ENCODE assay signal across 24 cellular contexts in the genomic region with DNA sequence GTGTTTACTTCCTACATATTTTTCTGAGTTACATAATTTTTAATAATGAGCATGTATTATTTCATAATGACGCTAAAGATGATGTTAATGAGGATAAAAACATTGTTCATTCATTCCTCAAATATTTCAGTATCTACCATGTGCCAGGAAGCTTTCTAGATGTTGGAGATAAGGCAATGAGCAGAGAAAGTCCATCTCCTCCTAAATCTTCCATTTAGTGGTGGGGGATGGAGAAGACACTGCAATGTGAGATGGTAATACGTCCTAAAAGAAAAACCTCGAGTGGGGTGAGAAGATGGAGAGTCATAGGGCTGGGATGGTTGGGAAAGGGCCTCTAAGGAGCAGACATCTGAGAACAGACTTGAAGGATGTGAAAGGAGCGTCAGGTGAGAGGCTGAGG.
DNase-seq lines count a peak whose midpoint lies in the region; ATAC-seq, FAIRE-seq and TF ChIP-seq lines count a peak whose summit lies in the region.
"Had no signal": no experiment of that assay in that cellular context is flagged by ENCODE, and none has a peak within 500 bp of the region (broad histone marks: within the 10 kb centered on the region; RNA-seq: fewer than 3 reads in every experiment).

No MANE protein-coding gene starts in this region.

- DNase-seq in A549 (ENCODE audit: low read depth in 1 of 2, low spot score in 1 of 2) (no peak), GM23248 (peak; percentile 61), HepG2 (ENCODE audit: low spot score) (no peak), BE2C (no peak), psoas muscle (no peak)
- DNase-seq in stimulated activated naive CD8-positive, alpha-beta T cell treated with anti-CD3 and anti-CD28 coated beads, Interleukin-15, Interleukin-2, amounts not matched to agents 100 U/mL and 50 U/mL, for 24 hours, result no peak
- DNase-seq: activated CD4-positive, alpha-beta T cell treated with anti-CD3 and anti-CD28 coated beads, Interleukin-2, amount 10 ng/mL, durations not matched to agents 7 days and 5 days; activated CD8-positive, alpha-beta memory T cell treated with anti-CD3 and anti-CD28 coated beads, Interleukin-2, amount 50 U/mL, for 4 hours; DMS 273 treated with DMSO at 0.1 percent for 48 hours; dorsolateral prefrontal cortex; NCI-H1436 treated with DMSO at 0.1 percent for 48 hours; NCI-H2171; NCI-H526; occipital lobe; SHP77 treated with DMSO at 0.1 percent for 48 hours; stimulated activated CD4-positive, alpha-beta T cell treated with anti-CD3 and anti-CD28 coated beads, Interleukin-15, amount 100 ng/mL, for 24 hours had no signal

- no peak for TF ChIP-seq CTCF in A549 (IDR thresholded peaks at IDR 0.05)
- TF ChIP-seq CTCF in HepG2 (CRISPR knock-in tag; IDR thresholded peaks at IDR 0.05), result no peak
- TF ChIP-seq CTCF in BE2C (IDR thresholded peaks at IDR 0.05; ENCODE audit: low read depth, low read length), result no peak
- TF ChIP-seq CTCF in psoas muscle (IDR thresholded peaks at IDR 0.05), result no peak

- intact Hi-C loops in HepG2 (cut with micrococcal nuclease; ENCODE audit: unreplicated experiment), result loop anchor here (10.0 kb wide), 1 partner anchor 213 kb away; the partner anchor contains the start of gene CCDC14
- intact Hi-C loops in psoas muscle (cut with DNase I), result loop anchor here in 1 of 2 donors (1.0 kb wide), 1 partner anchor 25 kb away; no protein-coding TSS in a partner anchor

- H3K9me2 ChIP-seq in GM23248 (ENCODE audit: insufficient read depth), result no peaks in the 10 kb centered on the region

- TF ChIP-seq POLR2A in A549 (IDR thresholded peaks at IDR 0.05; ENCODE audit: low read length) (no peak), HepG2 (IDR thresholded peaks at IDR 0.05; ENCODE audit: insufficient read depth in 1 of 2, low read depth in 2 of 2, low read length in 2 of 2) (no peak)

- H3K4me3 ChIP-seq in A549 (no peak overlapping the region), GM23248 (no peak overlapping the region), HepG2 (replicated peaks in 1 of 3; ENCODE audit: insufficient read depth in 1 of 3, low read depth in 2 of 3, low read length in 3 of 3) (no peak overlapping the region), BE2C (ENCODE audit: low read depth, low read length) (no peak overlapping the region), psoas muscle (no peak overlapping the region)
- H3K4me3 ChIP-seq: cardiac muscle cell, dorsolateral prefrontal cortex, MG63, right atrium auricular region had no signal

- H3K27ac ChIP-seq in A549, result peak overlapping the region; percentile 94 to 97
- peak overlapping the region; percentile 95 for H3K27ac ChIP-seq in GM23248
- peak overlapping the region; percentile 76 for H3K27ac ChIP-seq in HepG2 (ENCODE audit: extremely low read length, insufficient read depth, low read length)
- H3K27ac ChIP-seq in psoas muscle, result no peak overlapping the region
- H3K27ac ChIP-seq: cardiac muscle cell, dorsolateral prefrontal cortex, right atrium auricular region had no signal

- H3K36me3 ChIP-seq in GM23248 (ENCODE audit: low read depth) (peaks cover 17% of the 10 kb centered on the region; the same call in 1 of the 2 replicates), HepG2 (replicated peaks in 1 of 2; ENCODE audit: control insufficient read depth in 1 of 2, insufficient read depth in 2 of 2, low read length in 2 of 2) (peaks cover 4 to 14% of the 10 kb centered on the region in 2 experiments; a peak in 2 of 5 replicates), BE2C (no peaks in the 10 kb centered on the region), psoas muscle (ENCODE audit: insufficient read depth in 1 of 2, low read depth in 1 of 2) (no peaks in the 10 kb centered on the region)
- H3K36me3 ChIP-seq: cardiac muscle cell, right atrium auricular region had no signal

- FAIRE-seq in A549 (lab: Jason Lieb, UNC) (peak; percentile 70), HepG2 (lab: Jason Lieb, UNC) (no peak)
- FAIRE-seq: A204.1, frontal cortex, GM12891 had no signal

- 70% methylated on average over 4 of the region's 4 CpGs for WGBS in A549 (ENCODE audit: missing lambda C conversion rate)
- 37 to 42% methylated on average over 4 of the region's 4 CpGs for WGBS in GM23248 (ENCODE audit: low coverage in 1 of 2, low lambda C conversion rate in 2 of 2, missing lambda C conversion rate in 2 of 2), 2 experiments
- 89% methylated on average over 4 of the region's 4 CpGs for WGBS in HepG2 (ENCODE audit: low lambda C conversion rate)
- 84 to 85% (median 85%) methylated on average over 4 of the region's 4 CpGs for WGBS in psoas muscle, 3 donors

- H4K20me1 ChIP-seq in GM23248 (ENCODE audit: insufficient read depth), result no peaks in the 10 kb centered on the region
- H4K20me1 ChIP-seq in HepG2 (ENCODE audit: insufficient read depth, low read length), result no peaks in the 10 kb centered on the region

- in situ Hi-C loops in GM23248 (cut with MboI) (no loop called here), HepG2 (cut with HindIII; ENCODE audit: extremely low pct_ligation_motif_present, low pct_unique_long_range_greater_than_20kb) (no loop called here)

- peaks cover 38% of the 10 kb centered on the region for H3F3A ChIP-seq in GM23248 (ENCODE audit: insufficient read depth)

- H2AFZ ChIP-seq in GM23248 (no peak overlapping the region), HepG2 (ENCODE audit: low read length) (no peak overlapping the region)

- CTCF ChIA-PET in A549 (lab: Yijun Ruan, JAX), result interaction anchor here (2.0 to 14.9 kb wide), 2 partner anchors 25 to 99 kb away, joined by 4 to 100 read pairs; no protein-coding TSS in a partner anchor
- CTCF ChIA-PET in HepG2 (lab: Yijun Ruan, JAX; ENCODE audit: low intra/inter-chr PET ratio, low total read pairs), result no interaction called here

- POLR2A ChIA-PET in A549 (lab: Yijun Ruan, JAX) (no interaction called here), HepG2 (lab: Yijun Ruan, JAX) (no interaction called here)

- TF ChIP-seq EP300 in A549 (IDR thresholded peaks at IDR 0.05) (no peak), HepG2 (IDR thresholded peaks at IDR 0.05; ENCODE audit: low read depth in 2 of 2, low read length in 2 of 2) (no peak), HepG2 (CRISPR knock-in tag; IDR thresholded peaks at IDR 0.05; ENCODE audit: borderline replicate concordance) (no peak)

- H3K9ac ChIP-seq in GM23248, result peak overlapping the region; percentile 46; the same call in 1 of the 2 replicates
- no peak overlapping the region for H3K9ac ChIP-seq in HepG2 (ENCODE audit: insufficient read depth, low read depth, low read length)

- peaks cover 71% of the 10 kb centered on the region for H3K4me1 ChIP-seq in A549
- peaks cover 60% of the 10 kb centered on the region for H3K4me1 ChIP-seq in GM23248 (ENCODE audit: insufficient read depth)
- peaks cover 74% of the 10 kb centered on the region for H3K4me1 ChIP-seq in HepG2 (ENCODE audit: insufficient read depth, low read length)
- H3K4me1 ChIP-seq in BE2C, result no peaks in the 10 kb centered on the region
- no peaks in the 10 kb centered on the region for H3K4me1 ChIP-seq in psoas muscle

- H3K4me2 ChIP-seq in A549, result peak overlapping the region; percentile 65; the same call in 2 of the 3 replicates
- H3K4me2 ChIP-seq in GM23248 (ENCODE audit: unreplicated experiment), result peak overlapping the region; percentile 72
- H3K4me2 ChIP-seq in HepG2 (ENCODE audit: low read depth, low read length), result no peak overlapping the region

- H3K27me3 ChIP-seq in GM23248 (replicated peaks; ENCODE audit: insufficient read depth) (no peaks in the 10 kb centered on the region), HepG2 (ENCODE audit: control insufficient read depth in 1 of 2, insufficient read depth in 2 of 2, low read length in 2 of 2) (no peaks in the 10 kb centered on the region), BE2C (no peaks in the 10 kb centered on the region), psoas muscle (ENCODE audit: insufficient read depth in 3 of 3, low read length in 2 of 3) (no peaks in the 10 kb centered on the region)
- H3K27me3 ChIP-seq: cardiac muscle cell, dorsolateral prefrontal cortex, MG63, right atrium auricular region had no signal

- BruUV-seq in HepG2 (replicated peaks; lab: Mats Ljungman, UMichigan), result no TSS peak

- ATAC-seq in A549 (no peak), SK-N-SH treated with all-trans-retinoic acid at 6 μM for 48 hours (peak; percentile 23), HepG2 (no peak), HG02852 (IDR thresholded peaks at IDR 0.05; ENCODE audit: unreplicated experiment) (no peak), psoas muscle (no peak)
- ATAC-seq in stimulated activated naive CD8-positive, alpha-beta T cell treated with anti-CD3 and anti-CD28 coated beads, Interleukin-15, Interleukin-2, amounts not matched to agents 100 U/mL and 50 U/mL, for 24 hours, result no peak

- H3K79me2 ChIP-seq in GM23248 (ENCODE audit: insufficient read depth) (peaks cover 20% of the 10 kb centered on the region), HepG2 (ENCODE audit: insufficient read depth, low read length) (peaks cover 11% of the 10 kb centered on the region)

- TF ChIP-seq RAD21 in A549 (conservative IDR thresholded peaks at IDR 0.05 in 1 of 2, IDR thresholded peaks at IDR 0.05 in 1 of 2), result no peak
- TF ChIP-seq RAD21 in HepG2 (CRISPR knock-in tag; IDR thresholded peaks at IDR 0.05), result no peak

- H3K9me3 ChIP-seq in A549 (peaks cover 6% of the 10 kb centered on the region; the same call in 1 of the 3 replicates), GM23248 (ENCODE audit: low read depth) (no peaks in the 10 kb centered on the region), HepG2 (ENCODE audit: low read length) (no peaks in the 10 kb centered on the region), BE2C (no peaks in the 10 kb centered on the region), psoas muscle (no peaks in the 10 kb centered on the region)
- H3K9me3 ChIP-seq: right atrium auricular region had no signal

TF ChIP-seq in A549, 52 proteins besides CTCF, POLR2A, EP300 and RAD21:
- TF ChIP-seq HDAC2 (IDR thresholded peaks at IDR 0.05), result no peak
- peak; percentile 46; the same call in 1 of the 2 replicates for TF ChIP-seq GATA3 (IDR thresholded peaks at IDR 0.05; ENCODE audit: borderline replicate concordance)
- TF ChIP-seq CEBPB (IDR thresholded peaks at IDR 0.05), result peak in 1 of 2 experiments; percentile 46; a peak in 1 of 4 replicates

TF ChIP-seq in SK-N-SH treated with all-trans-retinoic acid at 6 μM for 48 hours, 23 proteins besides CTCF, POLR2A, EP300 and RAD21 (continues in another document):
- peak; percentile 96 for TF ChIP-seq CSDC2 (CRISPR knock-in tag; IDR thresholded peaks at IDR 0.05)
- peak; percentile 91; the same call in 1 of the 2 replicates for TF ChIP-seq SNAI2 (CRISPR knock-in tag; IDR thresholded peaks at IDR 0.05)
- no peak for TF ChIP-seq BACH2 (CRISPR knock-in tag; IDR thresholded peaks at IDR 0.05; ENCODE audit: borderline replicate concordance)

TF ChIP-seq in HepG2, 621 proteins besides CTCF, POLR2A, EP300 and RAD21:
- TF ChIP-seq ZNF720 (CRISPR knock-in tag; IDR thresholded peaks at IDR 0.05) (no peak), CEBPB (IDR thresholded peaks at IDR 0.05; ENCODE audit: borderline replicate concordance, low read depth, low read length) (peak; percentile 55)
